Comparison of ENCODE assay signal across 1 cellular context in the genomic region with DNA sequence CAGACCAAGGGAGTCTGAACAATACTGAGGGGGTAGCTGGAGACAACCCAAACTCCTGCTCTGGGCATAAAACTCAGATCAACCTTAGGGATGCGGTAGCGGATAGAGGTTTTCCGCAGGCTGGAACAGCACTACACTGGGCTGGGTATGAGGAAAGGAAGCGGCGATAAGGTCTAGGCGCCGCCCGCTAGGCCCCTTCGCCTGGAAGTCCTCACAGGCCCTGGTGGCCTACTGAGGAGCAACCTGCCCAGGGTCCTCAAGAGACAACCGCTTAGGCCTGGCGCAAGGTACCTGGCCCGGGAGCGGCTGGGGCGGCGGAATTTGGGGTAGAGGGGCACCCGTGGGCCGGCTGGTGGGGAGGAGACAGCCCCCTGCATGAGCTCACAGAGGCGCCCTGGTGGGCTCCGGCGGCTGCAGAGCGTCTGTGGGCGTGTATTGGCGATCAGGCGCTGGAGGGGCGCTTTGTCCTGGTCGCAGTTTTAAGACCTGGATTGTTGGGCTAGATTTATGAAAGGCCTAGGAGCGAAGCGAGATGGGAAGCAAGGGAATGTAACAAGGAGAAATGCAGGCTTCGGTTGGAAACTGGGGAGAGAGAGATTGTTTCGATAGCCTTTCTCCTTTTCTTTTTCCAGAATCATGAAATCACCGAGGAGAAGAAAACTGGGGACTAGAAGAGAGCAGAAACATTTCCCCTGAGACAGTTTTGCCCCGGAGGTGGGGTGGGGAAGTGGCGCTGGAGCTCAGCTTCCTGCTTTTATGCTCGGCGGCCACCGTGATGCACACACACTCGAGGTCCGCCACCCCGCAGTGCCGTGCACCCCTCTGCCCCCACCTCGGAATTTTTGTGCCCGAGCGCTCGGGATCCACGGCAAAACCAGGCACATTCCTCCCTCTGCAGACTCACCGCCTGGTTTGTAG.
TF ChIP-seq lines count a peak whose summit lies in the region.

No MANE protein-coding gene starts in this region.

TF ChIP-seq in H1, 55 proteins besides CTCF, POLR2A, EP300 and RAD21 (continued from another document):
- TF ChIP-seq CHD1 (IDR thresholded peaks at IDR 0.05; ENCODE audit: low read depth, low read length): no peak
- TF ChIP-seq TAF7 (optimal IDR thresholded peaks at IDR 0.05; ENCODE audit: borderline replicate concordance, low read depth, low read length): no peak
- peak; percentile 84 for TF ChIP-seq EZH2 (IDR thresholded peaks at IDR 0.05; ENCODE audit: low read depth, low read length, severe bottlenecking)
TF ChIP-seq in H1: peak in this region for 6.
